In the genomic region with DNA sequence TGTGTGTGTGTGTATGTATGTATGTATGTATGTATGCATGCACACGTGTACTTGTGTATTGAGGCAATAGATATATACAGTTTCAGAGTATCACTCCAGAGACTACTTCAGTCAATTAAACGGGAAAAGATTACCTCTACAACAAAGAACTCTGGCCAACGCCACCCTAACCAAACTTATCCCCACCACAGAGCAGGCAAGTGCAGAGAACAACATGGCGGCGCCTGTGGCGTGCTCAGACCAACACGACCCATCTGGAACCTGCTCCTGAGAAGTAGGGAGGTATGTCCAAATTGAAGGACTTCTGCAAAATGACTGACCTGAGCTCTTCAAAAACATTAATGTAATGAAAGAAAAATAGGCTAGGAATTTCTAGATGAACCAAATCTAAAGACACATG, we compare ENCODE assay signal across 20 cellular contexts. TPM values are rescaled to one million over a fixed set of nuclear protein-coding genes. Genes with fewer than 3 reads are reported as not detected.
DNase-seq lines count a peak whose midpoint lies in the region; ATAC-seq and TF ChIP-seq lines count a peak whose summit lies in the region.
"Had no signal": no experiment of that assay in that cellular context is flagged by ENCODE, and none has a peak within 500 bp of the region (broad histone marks: within the 10 kb centered on the region; RNA-seq: fewer than 3 reads in every experiment).

No MANE protein-coding gene starts in this region.

- peaks cover 98% of the 10 kb centered on the region for H3K36me3 ChIP-seq in OCI-LY7 (ENCODE audit: insufficient read depth, low read length)
- H3K36me3 ChIP-seq: ovary had no signal

- no peak overlapping the region for H2AFZ ChIP-seq in OCI-LY7 (ENCODE audit: low read length)

- TF ChIP-seq CTCF in OCI-LY7 (conservative IDR thresholded peaks at IDR 0.05; ENCODE audit: low read length) (no peak), mesothelial cell of epicardium (IDR thresholded peaks at IDR 0.05; ENCODE audit: unreplicated experiment) (no peak), type B pancreatic cell (conservative IDR thresholded peaks at IDR 0.05) (no peak)

- H3K9me3 Mint-ChIP-seq in activated naive CD8-positive, alpha-beta T cell (ENCODE audit: low read depth), result no peaks in the 10 kb centered on the region
- no peaks in the 10 kb centered on the region for H3K9me3 Mint-ChIP-seq in activated naive CD8-positive, alpha-beta T cell treated with anti-CD3 and anti-CD28 coated beads, Interleukin-2, amount 50 U/mL, for 24 hours
- H3K9me3 Mint-ChIP-seq in mesothelial cell of epicardium (no peaks in the 10 kb centered on the region), type B pancreatic cell (no peaks in the 10 kb centered on the region)
- H3K9me3 Mint-ChIP-seq in stimulated activated naive B cell treated with anti-CD40 and anti-IgM and Interleukin-4, amounts not matched to agents 10 μg/mL and 1 μg/mL and 100 μg/mL, for 72 hours, result no peaks in the 10 kb centered on the region
- H3K9me3 Mint-ChIP-seq in naive thymus-derived CD8-positive, alpha-beta T cell, result no peaks in the 10 kb centered on the region
- H3K9me3 Mint-ChIP-seq: activated naive CD4-positive, alpha-beta T cell treated with anti-CD3 and anti-CD28 coated beads for 36 hours; HFFc6 had no signal

- no peak overlapping the region for H3K4me3 ChIP-seq in OCI-LY7 (ENCODE audit: low read depth, low read length, poor library complexity, severe bottlenecking)
- H3K4me3 ChIP-seq: esophagus muscularis mucosa, lung, ovary, tibial nerve had no signal

- peaks cover 100% of the 10 kb centered on the region for H3K79me2 ChIP-seq in OCI-LY7 (ENCODE audit: insufficient read depth, low read depth, low read length)

- no peak for DNase-seq in activated naive CD8-positive, alpha-beta T cell treated with anti-CD3 and anti-CD28 coated beads, Interleukin-2, amount 50 U/mL, for 24 hours
- DNase-seq in OCI-LY7 (ENCODE audit: low spot score), result no peak
- DNase-seq in mesothelial cell of epicardium (ENCODE audit: low spot score in 2 of 2, unreplicated experiment in 2 of 2), result no peak
- DNase-seq in stimulated activated naive B cell treated with anti-CD40 and anti-IgM and Interleukin-4, amounts not matched to agents 10 μg/mL and 1 μg/mL and 100 μg/mL, for 72 hours, result no peak
- no peak for DNase-seq in type B pancreatic cell (ENCODE audit: extremely low spot score, unreplicated experiment)
- no peak for DNase-seq in naive thymus-derived CD8-positive, alpha-beta T cell
- DNase-seq: activated naive CD4-positive, alpha-beta T cell treated with anti-CD3 and anti-CD28 coated beads for 36 hours; effector CD8-positive, alpha-beta T cell; HFFc6; NCI-H1417 treated with DMSO at 0.1 percent for 48 hours; OCI-M1; ovary; Right ventricle myocardium superior had no signal

- peaks cover 75% of the 10 kb centered on the region for H4K20me1 ChIP-seq in OCI-LY7 (ENCODE audit: insufficient read depth, low read length)

- intact Hi-C loops in OCI-LY7 (cut with micrococcal nuclease; ENCODE audit: unreplicated experiment), result no loop called here

- peaks cover 39% of the 10 kb centered on the region for H3K4me1 ChIP-seq in OCI-LY7 (ENCODE audit: insufficient read depth, low read length, poor library complexity, severe bottlenecking)

- no peaks in the 10 kb centered on the region for H3K27me3 Mint-ChIP-seq in activated naive CD8-positive, alpha-beta T cell
- no peaks in the 10 kb centered on the region for H3K27me3 Mint-ChIP-seq in activated naive CD8-positive, alpha-beta T cell treated with anti-CD3 and anti-CD28 coated beads, Interleukin-2, amount 50 U/mL, for 24 hours
- H3K27me3 Mint-ChIP-seq in mesothelial cell of epicardium (ENCODE audit: low read depth) (no peaks in the 10 kb centered on the region), type B pancreatic cell (no peaks in the 10 kb centered on the region)
- H3K27me3 Mint-ChIP-seq in stimulated activated naive B cell treated with anti-CD40 and anti-IgM and Interleukin-4, amounts not matched to agents 10 μg/mL and 1 μg/mL and 100 μg/mL, for 72 hours, result no peaks in the 10 kb centered on the region
- H3K27me3 Mint-ChIP-seq in naive thymus-derived CD8-positive, alpha-beta T cell, result no peaks in the 10 kb centered on the region

- POLR2A ChIA-PET in OCI-LY7 (lab: Charles Lee), result no interaction called here
- POLR2A ChIA-PET in naive thymus-derived CD8-positive, alpha-beta T cell (lab: Charles Lee), result interaction anchor here (5.7 kb wide), 1 partner anchor 12 kb away, joined by 37 read pairs; the partner anchor contains the start of gene USP22

- no TSS peak for BruUV-seq in OCI-LY7 (replicated peaks; lab: Mats Ljungman, UMichigan)

- H3K9me3 ChIP-seq in OCI-LY7 (ENCODE audit: low read length), result no peaks in the 10 kb centered on the region
- H3K9me3 ChIP-seq: esophagus muscularis mucosa, ovary, tibial nerve had no signal

- no peaks in the 10 kb centered on the region for H3K9me2 ChIP-seq in OCI-LY7 (ENCODE audit: insufficient read depth, low read length)

- no peak for ATAC-seq in activated naive CD8-positive, alpha-beta T cell treated with anti-CD3 and anti-CD28 coated beads, Interleukin-2, amount 50 U/mL, for 24 hours
- ATAC-seq in stimulated activated naive B cell treated with anti-CD40 and anti-IgM and Interleukin-4, amounts not matched to agents 10 μg/mL and 1 μg/mL and 100 μg/mL, for 72 hours (replicated peaks), result no peak
- no peak for ATAC-seq in GM19395 (IDR thresholded peaks at IDR 0.05; ENCODE audit: unreplicated experiment)
- no peak for ATAC-seq in naive thymus-derived CD8-positive, alpha-beta T cell
- ATAC-seq: HepG2, sciatic nerve had no signal

- H3K4me3 Mint-ChIP-seq in activated naive CD8-positive, alpha-beta T cell, result no peak overlapping the region
- no peak overlapping the region for H3K4me3 Mint-ChIP-seq in activated naive CD8-positive, alpha-beta T cell treated with anti-CD3 and anti-CD28 coated beads, Interleukin-2, amount 50 U/mL, for 24 hours
- H3K4me3 Mint-ChIP-seq in mesothelial cell of epicardium (no peak overlapping the region), type B pancreatic cell (no peak overlapping the region)
- no peak overlapping the region for H3K4me3 Mint-ChIP-seq in stimulated activated naive B cell treated with anti-CD40 and anti-IgM and Interleukin-4, amounts not matched to agents 10 μg/mL and 1 μg/mL and 100 μg/mL, for 72 hours
- peak overlapping the region in 4 of 10 donors; percentile 27 to 58 (median 32) for H3K4me3 Mint-ChIP-seq in naive thymus-derived CD8-positive, alpha-beta T cell
- H3K4me3 Mint-ChIP-seq: activated naive CD4-positive, alpha-beta T cell treated with anti-CD3 and anti-CD28 coated beads for 36 hours; HFFc6 had no signal

- peaks cover 8% of the 10 kb centered on the region for H3K36me3 Mint-ChIP-seq in activated naive CD8-positive, alpha-beta T cell
- peaks cover 51% of the 10 kb centered on the region for H3K36me3 Mint-ChIP-seq in activated naive CD8-positive, alpha-beta T cell treated with anti-CD3 and anti-CD28 coated beads, Interleukin-2, amount 50 U/mL, for 24 hours (ENCODE audit: low read depth)
- peaks cover 5% of the 10 kb centered on the region for H3K36me3 Mint-ChIP-seq in mesothelial cell of epicardium
- peaks cover 23 to 33% of the 10 kb centered on the region in 2 donors for H3K36me3 Mint-ChIP-seq in stimulated activated naive B cell treated with anti-CD40 and anti-IgM and Interleukin-4, amounts not matched to agents 10 μg/mL and 1 μg/mL and 100 μg/mL, for 72 hours
- H3K36me3 Mint-ChIP-seq in type B pancreatic cell, result peaks cover 26% of the 10 kb centered on the region
- peaks cover 0 to 42% (median 3%) of the 10 kb centered on the region in 3 donors for H3K36me3 Mint-ChIP-seq in naive thymus-derived CD8-positive, alpha-beta T cell

- 0 out of 2 replicates have a peak overlapping the region, but pooled peaks have one; percentile 6 for H3K4me2 ChIP-seq in OCI-LY7 (ENCODE audit: low read length)

- CTCF ChIA-PET in OCI-LY7 (lab: Charles Lee; ENCODE audit: unreplicated experiment), result no interaction called here

- peak overlapping the region; percentile 42 for H3K27ac Mint-ChIP-seq in activated naive CD8-positive, alpha-beta T cell
- no peak overlapping the region for H3K27ac Mint-ChIP-seq in activated naive CD8-positive, alpha-beta T cell treated with anti-CD3 and anti-CD28 coated beads, Interleukin-2, amount 50 U/mL, for 24 hours
- peak overlapping the region; percentile 38 for H3K27ac Mint-ChIP-seq in mesothelial cell of epicardium
- H3K27ac Mint-ChIP-seq in stimulated activated naive B cell treated with anti-CD40 and anti-IgM and Interleukin-4, amounts not matched to agents 10 μg/mL and 1 μg/mL and 100 μg/mL, for 72 hours, result peak overlapping the region; percentile 20
- H3K27ac Mint-ChIP-seq in type B pancreatic cell, result no peak overlapping the region
- peak overlapping the region in 4 of 10 donors; percentile 4 to 77 (median 40) for H3K27ac Mint-ChIP-seq in naive thymus-derived CD8-positive, alpha-beta T cell

- H3K27ac ChIP-seq in OCI-LY7 (ENCODE audit: low read depth, low read length, poor library complexity, severe bottlenecking), result no peak overlapping the region
- H3K27ac ChIP-seq: ovary had no signal

- H3K4me1 Mint-ChIP-seq in activated naive CD8-positive, alpha-beta T cell (ENCODE audit: low read depth), result peaks cover 78% of the 10 kb centered on the region
- peaks cover 76% of the 10 kb centered on the region for H3K4me1 Mint-ChIP-seq in activated naive CD8-positive, alpha-beta T cell treated with anti-CD3 and anti-CD28 coated beads, Interleukin-2, amount 50 U/mL, for 24 hours
- H3K4me1 Mint-ChIP-seq in mesothelial cell of epicardium (peaks cover 53% of the 10 kb centered on the region), type B pancreatic cell (ENCODE audit: unreplicated experiment) (peaks cover 37% of the 10 kb centered on the region)
- peaks cover 42 to 73% of the 10 kb centered on the region in 2 donors for H3K4me1 Mint-ChIP-seq in stimulated activated naive B cell treated with anti-CD40 and anti-IgM and Interleukin-4, amounts not matched to agents 10 μg/mL and 1 μg/mL and 100 μg/mL, for 72 hours
- peaks cover 43 to 86% (median 78%) of the 10 kb centered on the region in 4 donors for H3K4me1 Mint-ChIP-seq in naive thymus-derived CD8-positive, alpha-beta T cell

RNA-seq across cellular contexts. Expression of gene USP22, which starts 12.4 kb away (rescaled TPM):
- total RNA-seq in OCI-LY7 (2014; rRNA removed; shearing (Covaris generic)), result 144 and 180 TPM in 2 replicates
- total RNA-seq in OCI-LY7 (2022), result 302 TPM in 2 replicates
- 333 to 348 TPM (median 347 TPM) in 3 replicates for total RNA-seq in mesothelial cell of epicardium
- total RNA-seq in type B pancreatic cell (ENCODE audit: low replicate concordance), result 221 and 279 TPM in 2 replicates
- 100 to 1,000 TPM; 149 to 155 TPM for total RNA-seq in naive thymus-derived CD8-positive, alpha-beta T cell
- polyA plus RNA-seq in naive thymus-derived CD8-positive, alpha-beta T cell, result 10 to 100 TPM; 33.6 to 40.3 (median 34.3) TPM

Comparison
In these comparisons a context has a peak if more than half of its experiments do, and no peak if none do; other contexts are left out.
1. H3K27ac Mint-ChIP-seq: peak in activated naive CD8-positive, alpha-beta T cell (single experiment), mesothelial cell of epicardium (single experiment) and stimulated activated naive B cell treated with anti-CD40 and anti-IgM and Interleukin-4, amounts not matched to agents 10 μg/mL and 1 μg/mL and 100 μg/mL, for 72 hours (single experiment); none in activated naive CD8-positive, alpha-beta T cell treated with anti-CD3 and anti-CD28 coated beads, Interleukin-2, amount 50 U/mL, for 24 hours (single experiment) and type B pancreatic cell (single experiment).